In genomic region chr20:23420943-23421925, GRCh38 we compare ENCODE assay signal across 8 cellular contexts.
DNase-seq lines count a peak whose midpoint lies in the region; ATAC-seq lines count a peak whose summit lies in the region.

NAPB (minus strand) TSS chr20:23421488; CDS start chr20:23421402, 86 bp downstream.

- DNase-seq in Ammon's horn (ENCODE audit: low spot score) = peak; percentile 95
- peak; percentile 97 for DNase-seq in NCI-H345 treated with DMSO at 0.1 percent for 48 hours (lab: John Stamatoyannopoulos, UW; ENCODE audit: unreplicated experiment)
- peak; percentile 87 to 91 (median 89) for DNase-seq in activated CD4-positive, CD25-positive, alpha-beta regulatory T cell (lab: John Stamatoyannopoulos, UW)
- DNase-seq in central memory CD4-positive, alpha-beta T cell = peak; percentile 90
- peak; percentile 97 for DNase-seq in islet precursor cell
- peak; percentile 90 for DNase-seq in stimulated activated CD4-positive, alpha-beta T cell treated with anti-CD3 and anti-CD28 coated beads, Interleukin-12 subunit alpha, Interleukin-12 subunit beta, amount 100 ng/mL, for 4 hours

- ATAC-seq in GM19043 (IDR thresholded peaks at IDR 0.05; ENCODE audit: low read depth, unreplicated experiment) = peak; percentile 93
- peak; percentile 97 for ATAC-seq in HG03354 (IDR thresholded peaks at IDR 0.05; ENCODE audit: poor library complexity, severe bottlenecking, unreplicated experiment)

Comparison
In these comparisons a context has a peak if more than half of its experiments do, and no peak if none do; other contexts are left out.
1. Peak in every context shown above with its lines: DNase-seq and ATAC-seq.